2 cellular contexts compared by ENCODE assay signal in genomic region chr4:1756079-1756478, GRCh38.
TF ChIP-seq lines count a peak whose summit lies in the region.

No MANE protein-coding gene starts in this region.

TF ChIP-seq in SK-N-SH, 30 proteins besides CTCF, POLR2A, EP300 and RAD21:
- no peak for TF ChIP-seq TAF1 (IDR thresholded peaks at IDR 0.05; ENCODE audit: borderline replicate concordance, low read depth, low read length)
- no peak for TF ChIP-seq MEF2A (IDR thresholded peaks at IDR 0.05; ENCODE audit: borderline replicate concordance, low read depth)
- no peak for TF ChIP-seq GABPA (IDR thresholded peaks at IDR 0.05; ENCODE audit: low read depth)
- TF ChIP-seq FOSL2 (IDR thresholded peaks at IDR 0.05; ENCODE audit: borderline replicate concordance, low read depth), result no peak
- TF ChIP-seq RFX5 (IDR thresholded peaks at IDR 0.05; ENCODE audit: low read length), result no peak
- no peak for TF ChIP-seq USF1 (IDR thresholded peaks at IDR 0.05; ENCODE audit: borderline replicate concordance, low read depth)
- TF ChIP-seq ELF1 (IDR thresholded peaks at IDR 0.05), result no peak

TF ChIP-seq in SK-N-SH treated with all-trans-retinoic acid at 6 μM for 48 hours, 23 proteins besides CTCF, POLR2A, EP300 and RAD21:
- TF ChIP-seq CSDC2 (CRISPR knock-in tag; IDR thresholded peaks at IDR 0.05) (no peak), ZFP30 (CRISPR knock-in tag; IDR thresholded peaks at IDR 0.05) (no peak), ZC3H10 (CRISPR knock-in tag; IDR thresholded peaks at IDR 0.05) (no peak), TCF4 (CRISPR knock-in tag; IDR thresholded peaks at IDR 0.05; ENCODE audit: borderline replicate concordance) (no peak), BACH2 (CRISPR knock-in tag; IDR thresholded peaks at IDR 0.05; ENCODE audit: borderline replicate concordance) (no peak), CREB5 (CRISPR knock-in tag; IDR thresholded peaks at IDR 0.05; ENCODE audit: low read depth) (no peak), ZFP3 (CRISPR knock-in tag; IDR thresholded peaks at IDR 0.05) (no peak), ZNF70 (CRISPR knock-in tag; IDR thresholded peaks at IDR 0.05) (no peak), ARNTL (CRISPR knock-in tag; IDR thresholded peaks at IDR 0.05; ENCODE audit: borderline replicate concordance, low read depth) (no peak), CSRNP3 (CRISPR knock-in tag; IDR thresholded peaks at IDR 0.05) (no peak), ZNF8 (CRISPR knock-in tag; IDR thresholded peaks at IDR 0.05) (no peak), SNAI2 (CRISPR knock-in tag; IDR thresholded peaks at IDR 0.05) (no peak), GLIS3 (CRISPR knock-in tag; IDR thresholded peaks at IDR 0.05) (no peak), PPARA (CRISPR knock-in tag; IDR thresholded peaks at IDR 0.05; ENCODE audit: borderline replicate concordance) (no peak)
